ENCODE assay signal across 8 cellular contexts in genomic region chr22:30206964-30207363, GRCh38. TPM values are rescaled to one million over a fixed set of nuclear protein-coding genes. Genes with fewer than 3 reads are reported as not detected.
DNase-seq lines count a peak whose midpoint lies in the region; ATAC-seq and TF ChIP-seq lines count a peak whose summit lies in the region.

No MANE protein-coding gene starts in this region.

- ATAC-seq in HG03159 (IDR thresholded peaks at IDR 0.05; ENCODE audit: unreplicated experiment): no peak

- H3K4me3 ChIP-seq in fibroblast of the aortic adventitia (ENCODE audit: low read depth, low read length): no peak overlapping the region

- peak; percentile 8 for TF ChIP-seq CTCF in fibroblast of the aortic adventitia (IDR thresholded peaks at IDR 0.05; ENCODE audit: insufficient read depth, low read length)

- POLR2A ChIA-PET in HEK293T (lab: Yijun Ruan, JAX): no interaction called here

- CTCF ChIA-PET in HEK293T (lab: Yijun Ruan, JAX): no interaction called here

- DNase-seq in Daoy (ENCODE audit: low read depth) (peak; percentile 98), RKO (ENCODE audit: low spot score) (peak; percentile 98), fibroblast of the aortic adventitia (ENCODE audit: low read depth) (peak; percentile 93), renal cortical epithelial cell (ENCODE audit: low read depth) (peak; percentile 95), HEK293T (ENCODE audit: extremely low spot score) (no peak), NCI-H82 (lab: John Stamatoyannopoulos, UW) (no peak)
- DNase-seq in activated CD8-positive, alpha-beta memory T cell treated with anti-CD3 and anti-CD28 coated beads for 24 hours: no peak

TF ChIP-seq in HEK293T, 16 proteins besides CTCF, POLR2A, EP300 and RAD21:
- no peak for TF ChIP-seq SUZ12 (IDR thresholded peaks at IDR 0.05)
- TF ChIP-seq FOXM1 (IDR thresholded peaks at IDR 0.05; ENCODE audit: borderline replicate concordance): no peak
- no peak for TF ChIP-seq FOXA1 (IDR thresholded peaks at IDR 0.05)
- TF ChIP-seq CTBP1 (IDR thresholded peaks at IDR 0.05; ENCODE audit: borderline replicate concordance): no peak
- TF ChIP-seq ARNT (IDR thresholded peaks at IDR 0.05): no peak
- TF ChIP-seq ZNF384 (IDR thresholded peaks at IDR 0.05): no peak
- no peak for TF ChIP-seq BHLHE40 (IDR thresholded peaks at IDR 0.05; ENCODE audit: borderline replicate concordance)
- no peak for TF ChIP-seq LEF1 (IDR thresholded peaks at IDR 0.05; ENCODE audit: borderline replicate concordance)
- no peak for TF ChIP-seq L3MBTL2 (conservative IDR thresholded peaks at IDR 0.05)
- TF ChIP-seq PKNOX1 (IDR thresholded peaks at IDR 0.05): no peak
- no peak for TF ChIP-seq ELF4 (IDR thresholded peaks at IDR 0.05)

RNA-seq across cellular contexts. Expression of gene LIF, which starts 39.6 kb away (rescaled TPM):
- 33.3 and 35.2 TPM in 2 replicates for total RNA-seq in Daoy (2014; rRNA removed; shearing (Covaris generic))
- total RNA-seq in fibroblast of the aortic adventitia (ENCODE audit: low replicate concordance) (0.57 and 6.2 TPM in 2 replicates), renal cortical epithelial cell (58.1 and 84.0 TPM in 2 replicates)

RNA-seq across cellular contexts. Expression of gene OSM, which starts 59.7 kb away (rescaled TPM):
- total RNA-seq in Daoy (2014; rRNA removed; shearing (Covaris generic)): 0.06 TPM in 1 of 2 replicates, not detected in the other
- total RNA-seq in fibroblast of the aortic adventitia (ENCODE audit: low replicate concordance) (not detected in 2 replicates), renal cortical epithelial cell (not detected in 2 replicates)

Comparison
In these comparisons a context has a peak if more than half of its experiments do, and no peak if none do; other contexts are left out.
1. DNase-seq: peak in Daoy (single experiment), RKO (single experiment), fibroblast of the aortic adventitia (single experiment) and renal cortical epithelial cell (single experiment); none in HEK293T (single experiment), NCI-H82 (single experiment) and activated CD8-positive, alpha-beta memory T cell treated with anti-CD3 and anti-CD28 coated beads for 24 hours (single experiment).